In genomic region chr20:34066476-34067090, GRCh38 we compare ENCODE assay signal across 21 cellular contexts. TPM values are rescaled to one million over a fixed set of nuclear protein-coding genes. Genes with fewer than 3 reads are reported as not detected.
DNase-seq lines count a peak whose midpoint lies in the region; ATAC-seq and TF ChIP-seq lines count a peak whose summit lies in the region.
"Had no signal": no experiment of that assay in that cellular context is flagged by ENCODE, and none has a peak within 500 bp of the region (broad histone marks: within the 10 kb centered on the region; RNA-seq: fewer than 3 reads in every experiment).

No MANE protein-coding gene starts in this region.

- H3K14ac ChIP-seq in mesenchymal stem cell (ENCODE audit: low read length in 2 of 2): no peak overlapping the region

- no peak overlapping the region for H3K9ac ChIP-seq in adipocyte (ENCODE audit: low read length)
- H3K9ac ChIP-seq in mesenchymal stem cell (ENCODE audit: low read length): no peak overlapping the region

- 91% methylated on average over 3 of the region's 3 CpGs for WGBS in mesenchymal stem cell

- H3K4me1 ChIP-seq in adipocyte (ENCODE audit: control insufficient read depth, insufficient read depth, low read length): peaks cover 27% of the 10 kb centered on the region
- peaks cover 7% of the 10 kb centered on the region for H3K4me1 ChIP-seq in mesenchymal stem cell (ENCODE audit: control insufficient read depth, insufficient read depth, low read depth, low read length)

- no peak overlapping the region for H3K4ac ChIP-seq in mesenchymal stem cell (ENCODE audit: low read depth in 1 of 2, low read length in 2 of 2)

- TF ChIP-seq CTCF in AG09309 (IDR thresholded peaks at IDR 0.05; ENCODE audit: control insufficient read depth, insufficient read depth, low read depth, low read length, missing control alignments): no peak

- H3K36me3 ChIP-seq in adipocyte (ENCODE audit: control insufficient read depth, insufficient read depth, low read length, severe bottlenecking) (no peaks in the 10 kb centered on the region), mesenchymal stem cell (ENCODE audit: control insufficient read depth in 1 of 2, insufficient read depth in 2 of 2, low read depth in 1 of 2, low read length in 2 of 2) (no peaks in the 10 kb centered on the region)
- H3K36me3 ChIP-seq: right atrium auricular region, uterus had no signal

- peak; percentile 34 for DNase-seq in AG09309 (ENCODE audit: low read depth)
- peak; percentile 69 for DNase-seq in H4 (ENCODE audit: low spot score)
- peak; percentile 82 for DNase-seq in adipocyte (ENCODE audit: low read depth)
- DNase-seq in mesenchymal stem cell: peak; percentile 20
- no peak for DNase-seq in SIG-M5 (lab: John Stamatoyannopoulos, UW)
- DNase-seq in NCI-H526 treated with DMSO at 0.1 percent for 48 hours (lab: John Stamatoyannopoulos, UW): no peak
- DNase-seq: activated CD4-positive, alpha-beta T cell treated with anti-CD3 and anti-CD28 coated beads for 36 hours; activated naive CD8-positive, alpha-beta T cell treated with anti-CD3 and anti-CD28 coated beads, Interleukin-2, amount 50 U/mL, for 24 hours; activated T-cell treated with anti-CD3 and anti-CD28 coated beads, Interleukin-2, amount 50 U/mL, for 1 hour; DMS79; KBM-7; NCI-H146; NCI-H524 treated with DMSO at 0.1 percent for 48 hours; stimulated activated CD4-positive, alpha-beta T cell treated with anti-CD3 and anti-CD28 coated beads, Interleukin-4, amount 100 ng/mL, for 24 hours; T-helper 17 cell; uterus had no signal

- H3K79me1 ChIP-seq in mesenchymal stem cell (replicated peaks; ENCODE audit: low read length, poor library complexity, severe bottlenecking): peaks cover 50% of the 10 kb centered on the region

- H3K4me3 ChIP-seq in AG09309 (ENCODE audit: control insufficient read depth, low read depth, low read length) (no peak overlapping the region), adipocyte (ENCODE audit: low read length) (no peak overlapping the region), mesenchymal stem cell (ENCODE audit: insufficient read depth in 1 of 2, low read depth in 1 of 2, low read length in 2 of 2) (no peak overlapping the region)
- H3K4me3 ChIP-seq: right atrium auricular region, uterus had no signal

- no peak overlapping the region for H3K27ac ChIP-seq in mesenchymal stem cell (ENCODE audit: low read length, poor library complexity, severe bottlenecking)
- H3K27ac ChIP-seq: right atrium auricular region, uterus had no signal

- H4K91ac ChIP-seq in mesenchymal stem cell (ENCODE audit: low read length): no peak overlapping the region

- H3K23ac ChIP-seq in mesenchymal stem cell (ENCODE audit: low read length in 2 of 2): no peak overlapping the region

- no peak overlapping the region for H2BK12ac ChIP-seq in mesenchymal stem cell (ENCODE audit: low read length in 2 of 2)

- H2BK5ac ChIP-seq in mesenchymal stem cell (ENCODE audit: low read depth, low read length, poor library complexity, severe bottlenecking): no peak overlapping the region

- no peak overlapping the region for H2AK5ac ChIP-seq in mesenchymal stem cell (ENCODE audit: low read length, severe bottlenecking)

- H2BK120ac ChIP-seq in mesenchymal stem cell (ENCODE audit: low read depth, low read length): no peak overlapping the region

- no peak overlapping the region for H2AFZ ChIP-seq in mesenchymal stem cell (ENCODE audit: low read depth, low read length)

- H3K4me2 ChIP-seq in mesenchymal stem cell (ENCODE audit: low read length, poor library complexity, severe bottlenecking): no peak overlapping the region

- H2BK15ac ChIP-seq in mesenchymal stem cell (ENCODE audit: low read depth, poor library complexity, severe bottlenecking): no peak overlapping the region

- H3K18ac ChIP-seq in mesenchymal stem cell (ENCODE audit: low read depth in 1 of 2, low read length in 2 of 2): no peak overlapping the region

- ATAC-seq in HG02970 (IDR thresholded peaks at IDR 0.05; ENCODE audit: low FRiP score, unreplicated experiment) (no peak), GM21526 (IDR thresholded peaks at IDR 0.05; ENCODE audit: low FRiP score, unreplicated experiment) (no peak)
- ATAC-seq: activated CD4-positive, alpha-beta T cell treated with anti-CD3 and anti-CD28 coated beads for 36 hours; activated naive CD8-positive, alpha-beta T cell treated with anti-CD3 and anti-CD28 coated beads, Interleukin-2, amount 50 U/mL, for 24 hours; HCT116; Panc1; T-helper 17 cell had no signal

- H3K27me3 ChIP-seq in adipocyte (replicated peaks; ENCODE audit: control insufficient read depth, insufficient read depth, low read length) (no peaks in the 10 kb centered on the region), mesenchymal stem cell (ENCODE audit: control insufficient read depth in 1 of 2, insufficient read depth in 1 of 2, low read length in 2 of 2) (no peaks in the 10 kb centered on the region)
- H3K27me3 ChIP-seq: right atrium auricular region, uterus had no signal

- H4K8ac ChIP-seq in mesenchymal stem cell (ENCODE audit: low read length): no peak overlapping the region

- H3K9me3 ChIP-seq in adipocyte (ENCODE audit: control insufficient read depth, low read length): no peaks in the 10 kb centered on the region
- no peaks in the 10 kb centered on the region for H3K9me3 ChIP-seq in mesenchymal stem cell (ENCODE audit: control insufficient read depth, low read length)
- H3K9me3 ChIP-seq: right atrium auricular region, uterus had no signal

RNA-seq across cellular contexts. Expression of gene EIF2S2, which starts 45.5 kb away (rescaled TPM):
- 124 and 131 TPM in 2 replicates for total RNA-seq in H4 (2014; rRNA removed; shearing (Covaris generic))
- polyA plus RNA-seq in mesenchymal stem cell (2013, experiment 1 of 2): 204 TPM
- 209 TPM for polyA plus RNA-seq in mesenchymal stem cell (2013, experiment 2 of 2)

Comparison
In these comparisons a context has a peak if more than half of its experiments do, and no peak if none do; other contexts are left out.
1. DNase-seq: peak in AG09309 (single experiment), H4 (single experiment), adipocyte (single experiment) and mesenchymal stem cell (single experiment); none in SIG-M5 (single experiment) and NCI-H526 treated with DMSO at 0.1 percent for 48 hours (single experiment).